11 cellular contexts compared by ENCODE assay signal in the genomic region with DNA sequence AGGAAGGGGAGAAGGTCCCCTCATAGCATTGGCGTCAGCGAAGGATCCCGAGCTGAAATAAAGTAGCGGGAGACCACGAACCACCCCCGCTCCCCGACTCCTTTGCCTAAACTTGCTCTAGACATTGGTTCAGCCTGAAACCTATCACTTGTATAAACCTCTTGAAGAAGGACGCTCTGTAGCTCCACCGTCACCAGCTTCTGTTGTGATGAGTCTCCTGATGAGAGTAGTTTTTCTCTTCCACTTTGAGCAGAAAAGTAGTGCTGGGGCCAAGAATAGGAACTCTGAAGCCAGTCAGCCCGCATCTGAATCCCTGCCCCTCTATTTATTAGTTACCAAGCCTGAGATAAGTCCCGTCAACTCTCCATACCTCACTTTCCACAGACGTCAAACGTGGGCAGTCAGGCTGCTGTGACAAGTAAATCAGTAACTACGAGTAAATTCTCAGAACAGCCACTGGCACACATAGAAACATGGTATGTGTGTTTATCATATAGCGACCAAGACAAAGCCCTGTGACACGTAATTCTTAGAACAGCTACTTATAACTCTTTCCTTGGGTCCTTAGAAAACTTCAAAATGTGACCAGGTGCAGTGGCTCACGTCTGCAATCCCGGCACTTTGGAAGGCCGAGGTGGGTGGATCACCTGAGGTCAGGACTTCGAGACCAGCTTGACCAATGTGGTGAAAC.
DNase-seq lines count a peak whose midpoint lies in the region; ATAC-seq, FAIRE-seq and TF ChIP-seq lines count a peak whose summit lies in the region.
"Had no signal": no experiment of that assay in that cellular context is flagged by ENCODE, and none has a peak within 500 bp of the region (broad histone marks: within the 10 kb centered on the region; RNA-seq: fewer than 3 reads in every experiment).

No MANE protein-coding gene starts in this region.

- intact Hi-C loops in pancreas (cut with DNase I) = no loop called here

- no peak overlapping the region for H2BK120ac ChIP-seq in mesenchymal stem cell (ENCODE audit: low read depth, low read length)

- peak overlapping the region; percentile 54 for H3K9ac ChIP-seq in OCI-LY3 (ENCODE audit: low read length)
- no peak overlapping the region for H3K9ac ChIP-seq in mesenchymal stem cell (ENCODE audit: low read length)

- H3K9me3 ChIP-seq in OCI-LY3 (ENCODE audit: insufficient read depth, low read length) (no peaks in the 10 kb centered on the region), pancreas (no peaks in the 10 kb centered on the region), small intestine (ENCODE audit: control insufficient read depth, low read depth) (no peaks in the 10 kb centered on the region), mesenchymal stem cell (ENCODE audit: control insufficient read depth, low read length) (peaks cover 3% of the 10 kb centered on the region)
- H3K9me3 ChIP-seq: SJSA1 had no signal

- no peak overlapping the region for H4K8ac ChIP-seq in mesenchymal stem cell (ENCODE audit: low read length)

- no peak overlapping the region for H2BK15ac ChIP-seq in mesenchymal stem cell (ENCODE audit: low read depth, poor library complexity, severe bottlenecking)

- H3K79me2 ChIP-seq in OCI-LY3 (ENCODE audit: low read length) = no peaks in the 10 kb centered on the region

- DNase-seq in pancreas (peak in 1 of 6 donors; percentile 24), small intestine (no peak), AG20443 (ENCODE audit: low spot score) (no peak), mesenchymal stem cell (no peak), EL (no peak)

- peak overlapping the region; percentile 72 for H3K4me3 ChIP-seq in OCI-LY3 (ENCODE audit: low read length)
- no peak overlapping the region for H3K4me3 ChIP-seq in pancreas
- no peak overlapping the region for H3K4me3 ChIP-seq in small intestine (ENCODE audit: low read depth in 1 of 2, low read length in 2 of 2)
- H3K4me3 ChIP-seq in mesenchymal stem cell (ENCODE audit: insufficient read depth in 1 of 2, low read depth in 1 of 2, low read length in 2 of 2) = no peak overlapping the region
- H3K4me3 ChIP-seq: lung, SJSA1 had no signal

- H3K23ac ChIP-seq in mesenchymal stem cell (ENCODE audit: low read length in 2 of 2) = no peak overlapping the region

- peak overlapping the region; percentile 71 for H3K27ac ChIP-seq in OCI-LY3 (ENCODE audit: low read length)
- no peak overlapping the region for H3K27ac ChIP-seq in pancreas
- H3K27ac ChIP-seq in small intestine (ENCODE audit: low read depth in 1 of 2, low read length in 1 of 2) = no peak overlapping the region
- no peak overlapping the region for H3K27ac ChIP-seq in mesenchymal stem cell (ENCODE audit: low read length, poor library complexity, severe bottlenecking)
- H3K27ac ChIP-seq: SJSA1 had no signal

- H3K36me3 ChIP-seq in OCI-LY3 (replicated peaks; ENCODE audit: low read depth, low read length) (peaks cover 3% of the 10 kb centered on the region), pancreas (no peaks in the 10 kb centered on the region), small intestine (ENCODE audit: control insufficient read depth in 2 of 2, insufficient read depth in 2 of 2, low read length in 2 of 2) (no peaks in the 10 kb centered on the region), mesenchymal stem cell (ENCODE audit: control insufficient read depth in 1 of 2, insufficient read depth in 2 of 2, low read depth in 1 of 2, low read length in 2 of 2) (no peaks in the 10 kb centered on the region)
- H3K36me3 ChIP-seq: SJSA1 had no signal

- H2AK5ac ChIP-seq in mesenchymal stem cell (ENCODE audit: low read length, severe bottlenecking) = no peak overlapping the region

- H2AFZ ChIP-seq in OCI-LY3 (ENCODE audit: low read depth, low read length) = peak overlapping the region; percentile 49
- H2AFZ ChIP-seq in mesenchymal stem cell (ENCODE audit: low read depth, low read length) = no peak overlapping the region

- H3K4ac ChIP-seq in mesenchymal stem cell (ENCODE audit: low read depth in 1 of 2, low read length in 2 of 2) = no peak overlapping the region

- H3K14ac ChIP-seq in mesenchymal stem cell (ENCODE audit: low read length in 2 of 2) = no peak overlapping the region

- H4K91ac ChIP-seq in mesenchymal stem cell (ENCODE audit: low read length) = no peak overlapping the region

- H4K20me1 ChIP-seq in OCI-LY3 (ENCODE audit: insufficient read depth, low read length) = no peaks in the 10 kb centered on the region

- ATAC-seq in GM18907 (IDR thresholded peaks at IDR 0.05; ENCODE audit: unreplicated experiment) (peak; percentile 92), HG02571 (IDR thresholded peaks at IDR 0.05; ENCODE audit: unreplicated experiment) (peak; percentile 79), pancreas (peak; percentile 40 to 90 (median 74))

- H3K4me1 ChIP-seq in OCI-LY3 (ENCODE audit: low read length) (peaks cover 50% of the 10 kb centered on the region), pancreas (no peaks in the 10 kb centered on the region), small intestine (ENCODE audit: control insufficient read depth in 2 of 2, insufficient read depth in 1 of 2, low read depth in 1 of 2, low read length in 1 of 2) (no peaks in the 10 kb centered on the region), mesenchymal stem cell (ENCODE audit: control insufficient read depth, insufficient read depth, low read depth, low read length) (peaks cover 6% of the 10 kb centered on the region)
- H3K4me1 ChIP-seq: SJSA1 had no signal

- no peak for FAIRE-seq in pancreas (lab: Jason Lieb, UNC)
- no peak for FAIRE-seq in small intestine (lab: Jason Lieb, UNC)
- FAIRE-seq: colon had no signal

- H2BK5ac ChIP-seq in mesenchymal stem cell (ENCODE audit: low read depth, low read length, poor library complexity, severe bottlenecking) = no peak overlapping the region

- H3K18ac ChIP-seq in mesenchymal stem cell (ENCODE audit: low read depth in 1 of 2, low read length in 2 of 2) = no peak overlapping the region

- H3K27me3 ChIP-seq in OCI-LY3 (ENCODE audit: low read depth, low read length) = no peaks in the 10 kb centered on the region
- no peaks in the 10 kb centered on the region for H3K27me3 ChIP-seq in pancreas
- no peaks in the 10 kb centered on the region for H3K27me3 ChIP-seq in small intestine (ENCODE audit: control insufficient read depth in 2 of 2, insufficient read depth in 2 of 2, low read length in 2 of 2)
- no peaks in the 10 kb centered on the region for H3K27me3 ChIP-seq in mesenchymal stem cell (ENCODE audit: control insufficient read depth in 1 of 2, insufficient read depth in 1 of 2, low read length in 2 of 2)
- H3K27me3 ChIP-seq: SJSA1 had no signal

- H3K79me1 ChIP-seq in mesenchymal stem cell (replicated peaks; ENCODE audit: low read length, poor library complexity, severe bottlenecking) = no peaks in the 10 kb centered on the region

- H2BK12ac ChIP-seq in mesenchymal stem cell (ENCODE audit: low read length in 2 of 2) = no peak overlapping the region

- WGBS in pancreas, 2 donors = 52 to 54% methylated on average over 20 of the region's 20 CpGs
- 58 to 71% (median 60%) methylated on average over 20 of the region's 20 CpGs for WGBS in small intestine, 3 donors
- WGBS in mesenchymal stem cell = 95% methylated on average over 19 of the region's 20 CpGs

- TF ChIP-seq CTCF in OCI-LY3 (IDR thresholded peaks at IDR 0.05; ENCODE audit: low read depth, low read length) (no peak), pancreas (IDR thresholded peaks at IDR 0.05) (no peak)

- H3K4me2 ChIP-seq in OCI-LY3 (ENCODE audit: low read length) (peak overlapping the region; percentile 85), mesenchymal stem cell (ENCODE audit: low read length, poor library complexity, severe bottlenecking) (no peak overlapping the region)
